ENCODE assay signal across 6 cellular contexts in genomic region chr2:91516669-91517068, GRCh38.
DNase-seq lines count a peak whose midpoint lies in the region; ATAC-seq and TF ChIP-seq lines count a peak whose summit lies in the region.
"Not testable (repeated sequence)": the region's sequence is repeated elsewhere in the genome, so short reads cannot be mapped to it uniquely, and the experiment has no call there.

No MANE protein-coding gene starts in this region.

- not testable (repeated sequence) for H3K36me3 ChIP-seq in lower lobe of right lung, spleen, upper lobe of right lung

- not testable (repeated sequence) for H3K4me3 ChIP-seq in lower lobe of right lung, spleen, upper lobe of right lung

- H3K27ac Mint-ChIP-seq in osteocyte (ENCODE audit: unreplicated experiment) = not testable (repeated sequence)

- DNase-seq in Right ventricle myocardium inferior (ENCODE audit: missing footprints) = peak; percentile 46
- peak; percentile 22 for DNase-seq in islet precursor cell
- peak; percentile 21 for DNase-seq in lower lobe of right lung
- peak; percentile 82 for DNase-seq in osteocyte (ENCODE audit: extremely low spot score, unreplicated experiment)
- peak; percentile 50 for DNase-seq in spleen
- DNase-seq in upper lobe of right lung = peak; percentile 20

- not testable (repeated sequence) for H3K27me3 ChIP-seq in lower lobe of right lung (ENCODE audit: low read depth); spleen (replicated peaks in 1 of 7); upper lobe of right lung

- not testable (repeated sequence) for H3K9me3 Mint-ChIP-seq in osteocyte (ENCODE audit: unreplicated experiment)

- not testable (repeated sequence) for H3K4me1 ChIP-seq in lower lobe of right lung, spleen, upper lobe of right lung

- not testable (repeated sequence) for TF ChIP-seq POLR2A in spleen (IDR thresholded peaks at IDR 0.05)

- not testable (repeated sequence) for H3K9me3 ChIP-seq in lower lobe of right lung, spleen, upper lobe of right lung

- H3K36me3 Mint-ChIP-seq in osteocyte (ENCODE audit: unreplicated experiment) = not testable (repeated sequence)

- not testable (repeated sequence) for ATAC-seq in Right ventricle myocardium inferior, lower lobe of right lung, upper lobe of right lung

- not testable (repeated sequence) for TF ChIP-seq CTCF in lower lobe of right lung (IDR thresholded peaks at IDR 0.05); osteocyte (IDR thresholded peaks at IDR 0.05); spleen (IDR thresholded peaks at IDR 0.05 in 8 of 11, conservative IDR thresholded peaks at IDR 0.05 in 3 of 11); upper lobe of right lung (IDR thresholded peaks at IDR 0.05)

- not testable (repeated sequence) for H3K27me3 Mint-ChIP-seq in osteocyte (ENCODE audit: unreplicated experiment)

- not testable (repeated sequence) for H3K4me3 Mint-ChIP-seq in osteocyte (ENCODE audit: unreplicated experiment)

- 87 to 91% (median 90%) methylated on average over 4 to 6 of the region's 6 CpGs; no CpG with 5 or more reads in 2 of the 5 donors for WGBS in spleen, 5 donors

- not testable (repeated sequence) for H3K27ac ChIP-seq in lower lobe of right lung, spleen, upper lobe of right lung

- H3K4me1 Mint-ChIP-seq in osteocyte (ENCODE audit: unreplicated experiment) = not testable (repeated sequence)

- intact Hi-C loops in Right ventricle myocardium inferior (cut with DNase I); lower lobe of right lung (cut with DNase I); spleen (cut with DNase I; ENCODE audit: low total_unique reads); upper lobe of right lung (cut with DNase I): not testable (repeated sequence)

Comparison
In these comparisons a context has a peak if more than half of its experiments do, and no peak if none do; other contexts are left out.
1. DNase-seq: peak in every context shown above with its lines; median percentile 82 in osteocyte; 50 in spleen; 46 in Right ventricle myocardium inferior; 22 in islet precursor cell; 21 in lower lobe of right lung; 20 in upper lobe of right lung.